Comparison of ENCODE assay signal across 25 cellular contexts in the genomic region with DNA sequence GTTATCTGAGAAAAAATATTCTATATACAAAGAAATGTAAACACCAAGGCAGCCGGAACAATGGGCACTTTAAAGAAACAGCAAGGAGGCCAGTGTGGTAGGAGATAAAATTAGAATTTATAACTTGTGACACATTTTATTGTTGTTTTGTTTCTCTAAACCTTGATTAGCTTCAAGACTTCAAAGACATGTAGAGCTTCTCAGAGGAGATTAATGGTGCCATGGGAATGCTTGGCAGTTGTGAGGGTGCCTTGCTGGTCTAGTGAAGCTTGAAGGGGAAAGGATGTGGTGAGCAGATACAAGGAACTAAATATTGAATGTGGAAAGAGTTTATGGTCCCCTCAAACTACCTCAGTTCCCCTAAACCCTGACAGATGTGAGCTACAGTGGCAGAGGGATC.
"Had no signal": no experiment of that assay in that cellular context is flagged by ENCODE, and none has a peak within 500 bp of the region (broad histone marks: within the 10 kb centered on the region; RNA-seq: fewer than 3 reads in every experiment).

No MANE protein-coding gene starts in this region.

- ATAC-seq: heart left ventricle; left cardiac atrium; left lung; lower lobe of right lung; naive thymus-derived CD8-positive, alpha-beta T cell; right cardiac atrium; stimulated activated effector memory CD8-positive, alpha-beta T cell treated with anti-CD3 and anti-CD28 coated beads, Interleukin-12 subunit alpha, Interleukin-12 subunit beta, amount 100 ng/mL, for 72 hours; upper lobe of right lung had no signal

- H3K4me1 ChIP-seq: heart left ventricle, left lung, lower lobe of right lung, sigmoid colon, spleen, suprapubic skin, tibial artery, upper lobe of right lung had no signal

- H3K27ac ChIP-seq: heart left ventricle, left lung, lower lobe of right lung, ovary, sigmoid colon, spleen, suprapubic skin, thoracic aorta, tibial artery, upper lobe of right lung had no signal

- H3K36me3 Mint-ChIP-seq: stimulated activated effector memory CD8-positive, alpha-beta T cell treated with anti-CD3 and anti-CD28 coated beads, Interleukin-12 subunit alpha, Interleukin-12 subunit beta, amount 100 ng/mL, for 72 hours had no signal

- DNase-seq: heart left ventricle; hypothalamus; islet precursor cell; left cardiac atrium; left lung; lower lobe of right lung; mammary epithelial cell; mesenchymal stem cell; naive thymus-derived CD8-positive, alpha-beta T cell; ovary; retina; right cardiac atrium; sigmoid colon; small intestine; spleen; stimulated activated CD4-positive, alpha-beta T cell treated with anti-CD3 and anti-CD28 coated beads, Interleukin-4, amount 100 ng/mL, for 24 hours; stimulated activated naive CD4-positive, alpha-beta T cell; tibial artery; trophoblast cell; upper lobe of right lung had no signal

- H3K4me3 Mint-ChIP-seq: naive thymus-derived CD8-positive, alpha-beta T cell; stimulated activated effector memory CD8-positive, alpha-beta T cell treated with anti-CD3 and anti-CD28 coated beads, Interleukin-12 subunit alpha, Interleukin-12 subunit beta, amount 100 ng/mL, for 72 hours; stimulated activated naive CD8-positive, alpha-beta T cell treated with anti-CD3 and anti-CD28 coated beads, Interleukin-15, Interleukin-2, amounts not matched to agents 100 ng/mL and 50 ng/mL, for 24 hours had no signal

- H3K4me1 Mint-ChIP-seq: naive thymus-derived CD8-positive, alpha-beta T cell; stimulated activated effector memory CD8-positive, alpha-beta T cell treated with anti-CD3 and anti-CD28 coated beads, Interleukin-12 subunit alpha, Interleukin-12 subunit beta, amount 100 ng/mL, for 72 hours had no signal

- H3K36me3 ChIP-seq: heart left ventricle, left lung, lower lobe of right lung, ovary, sigmoid colon, spleen, suprapubic skin, thoracic aorta, tibial artery, upper lobe of right lung had no signal

- H3K9me3 ChIP-seq: lower lobe of right lung, ovary, sigmoid colon, suprapubic skin, thoracic aorta, tibial artery, upper lobe of right lung had no signal

- H3K27me3 Mint-ChIP-seq: stimulated activated naive CD8-positive, alpha-beta T cell treated with anti-CD3 and anti-CD28 coated beads, Interleukin-15, Interleukin-2, amounts not matched to agents 100 ng/mL and 50 ng/mL, for 24 hours had no signal

- H3K27ac Mint-ChIP-seq: naive thymus-derived CD8-positive, alpha-beta T cell; progenitor cell of endocrine pancreas; stimulated activated effector memory CD8-positive, alpha-beta T cell treated with anti-CD3 and anti-CD28 coated beads, Interleukin-12 subunit alpha, Interleukin-12 subunit beta, amount 100 ng/mL, for 72 hours; stimulated activated naive CD8-positive, alpha-beta T cell treated with anti-CD3 and anti-CD28 coated beads, Interleukin-15, Interleukin-2, amounts not matched to agents 100 ng/mL and 50 ng/mL, for 24 hours had no signal

- H3K4me3 ChIP-seq: heart left ventricle, left lung, lower lobe of right lung, ovary, sigmoid colon, spleen, suprapubic skin, thoracic aorta, tibial artery, upper lobe of right lung had no signal
